Comparison of ENCODE assay signal across 10 cellular contexts in the genomic region with DNA sequence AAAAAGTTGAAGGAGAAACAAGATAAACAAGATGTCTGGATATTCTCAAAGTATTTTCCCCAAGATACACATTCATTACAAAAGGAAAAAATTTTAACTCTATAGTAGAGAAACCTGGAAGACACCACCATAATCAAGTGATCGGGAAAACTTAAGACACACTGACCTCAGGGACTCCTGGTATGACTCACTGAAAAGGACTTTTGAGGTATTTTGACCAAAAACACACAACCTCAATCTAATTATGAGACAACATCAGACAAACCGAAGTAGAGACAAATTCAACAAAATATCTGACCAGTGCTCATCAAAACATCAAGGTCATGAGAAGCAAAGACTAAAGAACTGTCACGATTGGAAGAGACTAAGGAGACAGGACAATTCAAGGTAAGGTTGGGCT. TPM values are rescaled to one million over a fixed set of nuclear protein-coding genes. Genes with fewer than 3 reads are reported as not detected.
DNase-seq lines count a peak whose midpoint lies in the region; ATAC-seq and TF ChIP-seq lines count a peak whose summit lies in the region.
"Had no signal": no experiment of that assay in that cellular context is flagged by ENCODE, and none has a peak within 500 bp of the region (broad histone marks: within the 10 kb centered on the region; RNA-seq: fewer than 3 reads in every experiment).

No MANE protein-coding gene starts in this region.

- no peak for TF ChIP-seq POLR2A in adrenal gland (IDR thresholded peaks at IDR 0.05)

- H3K9me3 Mint-ChIP-seq in CD14-positive monocyte (no peaks in the 10 kb centered on the region), natural killer cell (no peaks in the 10 kb centered on the region)

- intact Hi-C loops in CD14-positive monocyte (cut with micrococcal nuclease) = no loop called here
- intact Hi-C loops in adrenal gland (cut with DNase I) = no loop called here
- intact Hi-C loops in natural killer cell (cut with micrococcal nuclease) = no loop called here

- H3K27me3 ChIP-seq in adrenal gland = no peaks in the 10 kb centered on the region

- H3K9me3 ChIP-seq in adrenal gland (replicated peaks in 1 of 3) = no peaks in the 10 kb centered on the region

- H3K27ac ChIP-seq in adrenal gland = peak overlapping the region; percentile 53 to 91 (median 83)

- TF ChIP-seq CTCF in CD14-positive monocyte (IDR thresholded peaks at IDR 0.05) (no peak), adrenal gland (IDR thresholded peaks at IDR 0.05) (no peak), natural killer cell (IDR thresholded peaks at IDR 0.05) (no peak)

- H3K4me3 ChIP-seq in adrenal gland = peak overlapping the region in 1 of 4 donors; percentile 22

- H3K4me3 Mint-ChIP-seq in CD14-positive monocyte (no peak overlapping the region), natural killer cell (peak overlapping the region; percentile 91)

- peaks cover 39 to 69% of the 10 kb centered on the region in 2 donors for H3K4me1 ChIP-seq in adrenal gland (replicated peaks in 1 of 2)

- WGBS in adrenal gland, 4 donors = 19 to 31% (median 23%) methylated on average over 3 of the region's 3 CpGs

- H3K4me1 Mint-ChIP-seq in CD14-positive monocyte (peaks cover 58% of the 10 kb centered on the region), natural killer cell (peaks cover 75 to 84% of the 10 kb centered on the region in 2 donors)

- H3K27me3 Mint-ChIP-seq in CD14-positive monocyte (ENCODE audit: low read depth in 3 of 3) = peaks cover 0 to 4% (median 0%) of the 10 kb centered on the region in 3 donors
- H3K27me3 Mint-ChIP-seq in natural killer cell (ENCODE audit: low read depth in 2 of 2) = no peaks in the 10 kb centered on the region

- H3K27ac Mint-ChIP-seq in CD14-positive monocyte (peak overlapping the region; percentile 8 to 98 (median 62)), natural killer cell (peak overlapping the region; percentile 95 to 98)

- peaks cover 2 to 16% of the 10 kb centered on the region in 2 donors for H3K36me3 Mint-ChIP-seq in CD14-positive monocyte
- H3K36me3 Mint-ChIP-seq in natural killer cell = no peaks in the 10 kb centered on the region

- ATAC-seq in HG02610 (IDR thresholded peaks at IDR 0.05; ENCODE audit: unreplicated experiment) (peak; percentile 43), natural killer cell (no peak)

- DNase-seq in CD14-positive monocyte (ENCODE audit: low spot score) = no peak
- DNase-seq in adrenal gland = no peak
- DNase-seq in natural killer cell = no peak
- no peak for DNase-seq in NCI-H510A treated with DMSO at 0.1 percent for 48 hours (lab: John Stamatoyannopoulos, UW)
- no peak for DNase-seq in iPS-NIHi11 (ENCODE audit: low spot score)
- DNase-seq in NOMO-1 treated with dmso at 0.1 percent for 144 hours (lab: John Stamatoyannopoulos, UW; ENCODE audit: unreplicated experiment) = no peak
- DNase-seq in stimulated activated naive CD4-positive, alpha-beta T cell treated with Interleukin-2 at 50 U/mL for 16 hours (lab: John Stamatoyannopoulos, UW) = no peak
- DNase-seq: activated CD4-positive, alpha-beta T cell treated with anti-CD3 and anti-CD28 coated beads, Interleukin-2, amount 50 U/mL, for 4 hours; left cardiac atrium had no signal

- H3K36me3 ChIP-seq in adrenal gland (replicated peaks in 1 of 2) = no peaks in the 10 kb centered on the region

RNA-seq across cellular contexts. Expression of gene LPIN2, which starts 34.7 kb away (rescaled TPM):
- polyA plus RNA-seq in CD14-positive monocyte = 10 to 100 TPM in 1 of 2 donors, 1 to 10 TPM in 1; 9.3 to 10.3 TPM
- 10 to 100 TPM; 22.9 to 48.6 (median 31.1) TPM for total RNA-seq in adrenal gland
- 10 to 100 TPM in 1 of 3 donors, 1 to 10 TPM in 2; 5.2 to 19.6 (median 6.6) TPM for polyA plus RNA-seq in adrenal gland
- 10 to 100 TPM; 32.9 to 58.8 (median 57.1) TPM for total RNA-seq in natural killer cell
